ENCODE assay signal across 8 cellular contexts in the genomic region with DNA sequence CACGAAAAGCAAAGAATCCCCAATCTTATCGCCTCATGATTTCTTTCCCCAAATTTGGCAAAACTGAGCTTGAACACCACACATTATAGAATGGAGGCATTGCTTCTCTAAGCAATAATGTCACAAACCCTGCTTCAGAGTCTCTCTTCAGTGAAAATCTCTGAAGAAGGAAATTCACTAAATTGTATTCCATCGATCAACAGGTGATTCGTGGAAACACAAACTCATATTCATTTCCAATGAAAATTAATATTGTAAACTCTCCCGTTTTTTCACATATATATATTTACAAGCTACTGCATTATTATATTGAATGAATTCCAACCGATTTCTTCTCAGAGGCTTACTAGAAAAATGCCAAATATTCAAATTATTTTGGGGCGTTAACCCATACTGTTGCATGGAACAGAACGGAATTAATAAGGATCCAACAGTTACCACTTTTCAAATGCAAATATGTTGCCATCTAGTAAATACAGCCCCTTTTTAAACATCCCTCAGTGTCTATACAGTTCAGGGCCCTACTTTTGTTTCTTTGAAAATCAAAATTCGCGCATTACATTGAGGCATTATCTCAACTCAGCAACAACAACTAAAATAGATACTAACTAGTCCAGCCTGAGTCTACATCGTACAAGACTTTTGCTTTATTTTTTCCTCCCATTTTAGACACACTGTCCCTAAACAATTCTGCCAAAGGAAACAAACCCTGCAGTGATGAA. TPM values are rescaled to one million over a fixed set of nuclear protein-coding genes. Genes with fewer than 3 reads are reported as not detected.
DNase-seq lines count a peak whose midpoint lies in the region; ATAC-seq and TF ChIP-seq lines count a peak whose summit lies in the region.

No MANE protein-coding gene starts in this region.

- H3K4me1 Mint-ChIP-seq in neural crest cell = peaks cover 32% of the 10 kb centered on the region

- TF ChIP-seq CTCF in BJ (IDR thresholded peaks at IDR 0.05; ENCODE audit: insufficient read depth, low read depth, low read length) (no peak), OCI-LY7 (conservative IDR thresholded peaks at IDR 0.05; ENCODE audit: low read length) (no peak), epithelial cell of proximal tubule (conservative IDR thresholded peaks at IDR 0.05; ENCODE audit: low read depth, low read length) (no peak), neural crest cell (conservative IDR thresholded peaks at IDR 0.05) (no peak)

- H3K36me3 Mint-ChIP-seq in neural crest cell (ENCODE audit: low read depth) = no peaks in the 10 kb centered on the region

- no peak overlapping the region; the same call in 1 of the 2 replicates for H3K4me2 ChIP-seq in OCI-LY7 (ENCODE audit: low read length)

- peak overlapping the region; percentile 96 for H3K4me3 Mint-ChIP-seq in neural crest cell

- CTCF ChIA-PET in BJ (lab: Yijun Ruan, JAX) = interaction anchor here (1.9 kb wide), 1 partner anchor 61 kb away, joined by 6 read pairs; no protein-coding TSS in a partner anchor
- CTCF ChIA-PET in OCI-LY7 (lab: Charles Lee; ENCODE audit: unreplicated experiment) = no interaction called here

- no peak overlapping the region for H3K27ac Mint-ChIP-seq in neural crest cell (ENCODE audit: unreplicated experiment)

- no peak overlapping the region for H3K27ac ChIP-seq in OCI-LY7 (ENCODE audit: low read depth, low read length, poor library complexity, severe bottlenecking)

- no peaks in the 10 kb centered on the region for H3K9me2 ChIP-seq in OCI-LY7 (ENCODE audit: insufficient read depth, low read length)

- no TSS peak for BruUV-seq in OCI-LY7 (replicated peaks; lab: Mats Ljungman, UMichigan)

- H3K36me3 ChIP-seq in BJ (ENCODE audit: control insufficient read depth, insufficient read depth, low read length) (peaks cover 4% of the 10 kb centered on the region; the same call in 1 of the 2 replicates), OCI-LY7 (ENCODE audit: insufficient read depth, low read length) (no peaks in the 10 kb centered on the region)

- H3K9me3 Mint-ChIP-seq in neural crest cell = no peaks in the 10 kb centered on the region

- H3K27me3 Mint-ChIP-seq in neural crest cell (ENCODE audit: low read depth) = peaks cover 2% of the 10 kb centered on the region

- no peaks in the 10 kb centered on the region for H3K27me3 ChIP-seq in BJ (ENCODE audit: control insufficient read depth, insufficient read depth, low read length)

- intact Hi-C loops in OCI-LY7 (cut with micrococcal nuclease; ENCODE audit: unreplicated experiment) = no loop called here

- POLR2A ChIA-PET in BJ (lab: Charles Lee) (interaction anchor here (0.5 kb wide), 1 partner anchor 152 kb away, joined by 3 read pairs; no protein-coding TSS in a partner anchor), OCI-LY7 (lab: Charles Lee) (interaction anchor here (0.8 kb wide), 1 partner anchor 13 kb away, joined by 3 read pairs; no protein-coding TSS in a partner anchor)

- H4K20me1 ChIP-seq in OCI-LY7 (ENCODE audit: insufficient read depth, low read length) = no peaks in the 10 kb centered on the region

- ATAC-seq in GM18498 (IDR thresholded peaks at IDR 0.05; ENCODE audit: unreplicated experiment) (no peak), HG03442 (IDR thresholded peaks at IDR 0.05; ENCODE audit: unreplicated experiment) (no peak)

- no peaks in the 10 kb centered on the region for H3K79me2 ChIP-seq in OCI-LY7 (ENCODE audit: insufficient read depth, low read depth, low read length)

- peaks cover 6% of the 10 kb centered on the region for H3K4me1 ChIP-seq in OCI-LY7 (ENCODE audit: insufficient read depth, low read length, poor library complexity, severe bottlenecking)

- DNase-seq in BJ (ENCODE audit: low read depth) (no peak), OCI-LY7 (ENCODE audit: low spot score) (no peak), epithelial cell of proximal tubule (ENCODE audit: low read depth) (no peak), neural crest cell (ENCODE audit: low read depth, low spot score) (no peak), NAMALWA (ENCODE audit: low spot score) (no peak)
- DNase-seq in stimulated activated CD4-positive, alpha-beta T cell treated with anti-CD3 and anti-CD28 coated beads, Interleukin-2, amount 100 ng/mL, for 48 hours = no peak

- peak overlapping the region; percentile 50 for H3K4me3 ChIP-seq in BJ (ENCODE audit: low read depth, low read length)
- H3K4me3 ChIP-seq in OCI-LY7 (ENCODE audit: low read depth, low read length, poor library complexity, severe bottlenecking) = no peak overlapping the region
- peak overlapping the region; percentile 89 for H3K4me3 ChIP-seq in epithelial cell of proximal tubule (ENCODE audit: low read depth, low read length)

- H2AFZ ChIP-seq in OCI-LY7 (ENCODE audit: low read length) = peak overlapping the region; percentile 43; the same call in 1 of the 2 replicates

- H3K9me3 ChIP-seq in OCI-LY7 (ENCODE audit: low read length) = no peaks in the 10 kb centered on the region

RNA-seq across cellular contexts. Expression of gene KIF13A, which starts 1.3 kb away (rescaled TPM):
- 41.4 and 47.9 TPM in 2 replicates for polyA plus RNA-seq in BJ (2011; rRNA removed)
- polyA minus RNA-seq in BJ (2011; rRNA and poly(A)+ RNA removed) = 49.0 and 52.4 TPM in 2 replicates
- 1.5 and 2.3 TPM in 2 replicates for total RNA-seq in OCI-LY7 (2014; rRNA removed; shearing (Covaris generic))
- total RNA-seq in OCI-LY7 (2022) (0.30 TPM in 1 of 2 replicates, not detected in the other), epithelial cell of proximal tubule (12.5 and 15.5 TPM in 2 replicates), neural crest cell (34.4 TPM in 2 replicates)
